23 cellular contexts compared by ENCODE assay signal in the genomic region with DNA sequence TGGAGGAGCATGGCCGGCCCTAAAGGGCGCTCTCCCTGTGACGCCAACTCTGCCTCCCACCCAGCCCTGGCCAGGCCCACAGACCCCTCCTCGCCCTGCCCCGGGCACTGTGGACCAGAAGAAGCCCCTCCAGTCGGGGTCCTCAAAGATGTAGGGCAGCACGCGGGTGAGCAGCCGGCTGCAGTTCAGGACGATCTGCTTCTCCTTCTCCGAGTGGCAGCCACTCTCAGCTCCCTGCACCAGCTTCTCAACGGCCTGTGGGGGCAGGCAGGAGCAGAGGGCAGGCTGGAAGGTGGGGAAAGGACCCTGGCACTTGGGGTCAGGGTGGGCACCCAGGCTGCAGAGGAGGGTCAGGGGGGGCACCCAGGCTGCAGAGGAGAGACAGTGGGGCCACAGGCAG. TPM values are rescaled to one million over a fixed set of nuclear protein-coding genes. Genes with fewer than 3 reads are reported as not detected.
DNase-seq lines count a peak whose midpoint lies in the region; ATAC-seq, FAIRE-seq and TF ChIP-seq lines count a peak whose summit lies in the region.
"Had no signal": no experiment of that assay in that cellular context is flagged by ENCODE, and none has a peak within 500 bp of the region (broad histone marks: within the 10 kb centered on the region; RNA-seq: fewer than 3 reads in every experiment).

No MANE protein-coding gene starts in this region.

- no peak overlapping the region for H3K27ac ChIP-seq in K562 (ENCODE audit: extremely low read depth, low read depth, low read length)
- H3K27ac ChIP-seq in neural progenitor cell, result no peak overlapping the region
- H3K27ac ChIP-seq: gastroesophageal sphincter, GM23248, prostate gland, spleen had no signal

- H3K4me3 ChIP-seq in K562, result no peak overlapping the region
- no peak overlapping the region for H3K4me3 ChIP-seq in neural progenitor cell
- H3K4me3 ChIP-seq: gastroesophageal sphincter, GM23248, lung, prostate gland, spleen had no signal

- intact Hi-C loops in K562 (cut with micrococcal nuclease), result loop anchor here (5.0 kb wide), 1 partner anchor 149 kb away; no protein-coding TSS in a partner anchor

- in situ Hi-C loops in K562 (cut with MboI), result loop anchor here (5.0 kb wide), 1 partner anchor 149 kb away; no protein-coding TSS in a partner anchor

- H3K79me2 ChIP-seq in K562 (ENCODE audit: control insufficient read depth, insufficient read depth, low read length), result no peaks in the 10 kb centered on the region
- H3K79me2 ChIP-seq in neural progenitor cell (ENCODE audit: low read depth), result no peaks in the 10 kb centered on the region

- H3K36me3 Mint-ChIP-seq in neural progenitor cell, result no peaks in the 10 kb centered on the region
- H3K36me3 Mint-ChIP-seq: naive thymus-derived CD4-positive, alpha-beta T cell; stimulated activated naive B cell treated with anti-CD40 and anti-IgM and Interleukin-4, amounts not matched to agents 10 μg/mL and 1 μg/mL and 100 μg/mL, for 72 hours had no signal

- H3K9me1 ChIP-seq in K562 (ENCODE audit: control insufficient read depth, insufficient read depth, low read length), result no peaks in the 10 kb centered on the region

- CTCF ChIA-PET in K562 (lab: Yijun Ruan, JAX; ENCODE audit: low intra/inter-chr PET ratio), result interaction anchor here (0.5 kb wide), 1 partner anchor 304 kb away, joined by 3 read pairs; no protein-coding TSS in a partner anchor

- H3K4me1 Mint-ChIP-seq in neural progenitor cell, result peaks cover 6% of the 10 kb centered on the region

- FAIRE-seq in K562 (lab: Jason Lieb, UNC), result no peak
- FAIRE-seq: colon, GM12891 had no signal

- no peak for TF ChIP-seq EP300 in K562 (IDR thresholded peaks at IDR 0.05; ENCODE audit: low read length)

- H3K9me3 Mint-ChIP-seq in neural progenitor cell, result no peaks in the 10 kb centered on the region
- H3K9me3 Mint-ChIP-seq: activated T-helper 2 cell treated with anti-CD3 and anti-CD28 coated beads, Interferon-gamma antibody, Interleukin-2, Interleukin-4, amounts not matched to agents 10 μg/mL and 5 μg/mL and 100 μg/mL, durations not matched to agents 14 hours and 24 hours and 36 hours; naive thymus-derived CD4-positive, alpha-beta T cell; stimulated activated naive B cell treated with anti-CD40 and anti-IgM and Interleukin-4, amounts not matched to agents 10 μg/mL and 1 μg/mL and 100 μg/mL, for 72 hours had no signal

- no peak overlapping the region for H3K4me3 Mint-ChIP-seq in neural progenitor cell
- H3K4me3 Mint-ChIP-seq: naive thymus-derived CD4-positive, alpha-beta T cell; stimulated activated naive B cell treated with anti-CD40 and anti-IgM and Interleukin-4, amounts not matched to agents 10 μg/mL and 1 μg/mL and 100 μg/mL, for 72 hours had no signal

- peak; percentile 39; the same call in 2 of the 3 replicates for TF ChIP-seq CTCF in GM12872 (IDR thresholded peaks at IDR 0.05; ENCODE audit: insufficient read depth, low read depth, low read length)
- TF ChIP-seq CTCF in K562 (IDR thresholded peaks at IDR 0.05 in 2 of 3, conservative IDR thresholded peaks at IDR 0.05 in 1 of 3; ENCODE audit: insufficient read depth in 2 of 3, low read depth in 1 of 3, low read length in 3 of 3), result peak in 2 of 3 experiments; percentile 33 to 38; a peak in 1 of 6 replicates
- peak; percentile 34 for TF ChIP-seq CTCF in neural progenitor cell (IDR thresholded peaks at IDR 0.05)

- no peaks in the 10 kb centered on the region for H4K20me1 ChIP-seq in K562 (replicated peaks; ENCODE audit: control insufficient read depth, insufficient read depth, low read length)
- no peaks in the 10 kb centered on the region for H4K20me1 ChIP-seq in neural progenitor cell (ENCODE audit: low read depth)

- H3K4me1 ChIP-seq in K562 (replicated peaks in 1 of 2; ENCODE audit: control insufficient read depth in 2 of 2, insufficient read depth in 2 of 2, low read length in 2 of 2) (peaks cover 10 to 43% of the 10 kb centered on the region in 2 experiments; a peak in 4 of 5 replicates), neural progenitor cell (no peaks in the 10 kb centered on the region)

- H3K27me3 ChIP-seq in K562 (ENCODE audit: control insufficient read depth in 2 of 2, insufficient read depth in 2 of 2, low read length in 2 of 2) (no peaks in the 10 kb centered on the region), neural progenitor cell (peaks cover 23% of the 10 kb centered on the region)

- no peak; a peak in 1 of 4 replicates for TF ChIP-seq RAD21 in K562 (CRISPR knock-in tag; conservative IDR thresholded peaks at IDR 0.05 in 1 of 2, IDR thresholded peaks at IDR 0.05 in 1 of 2)

- H2AFZ ChIP-seq in K562 (ENCODE audit: low read depth, low read length), result no peak overlapping the region
- H2AFZ ChIP-seq in neural progenitor cell (replicated peaks), result no peak overlapping the region
- H2AFZ ChIP-seq: GM23248 had no signal

- H3K4me2 ChIP-seq in K562 (ENCODE audit: insufficient read depth, low read length), result no peak overlapping the region
- H3K4me2 ChIP-seq in neural progenitor cell, result no peak overlapping the region

- peak; percentile 74 to 82 for DNase-seq in Kasumi-1 (lab: John Stamatoyannopoulos, UW)
- DNase-seq in K562 (ENCODE audit: extremely low read depth in 1 of 4, low spot score in 3 of 4), result no peak
- DNase-seq in neural progenitor cell (ENCODE audit: low spot score), result peak; percentile 35
- DNase-seq in activated naive CD4-positive, alpha-beta T cell (lab: John Stamatoyannopoulos, UW), result no peak
- DNase-seq in NAMALWA (ENCODE audit: low spot score), result no peak
- DNase-seq: GM23248; MM.1S; naive thymus-derived CD4-positive, alpha-beta T cell; spleen; stimulated activated naive B cell treated with anti-CD40 and anti-IgM and Interleukin-4, amounts not matched to agents 10 μg/mL and 1 μg/mL and 100 μg/mL, for 72 hours; T-helper 1 cell; trophoblast cell had no signal

- TF ChIP-seq POLR2A in K562 (conservative IDR thresholded peaks at IDR 0.05), result no peak

- H3K27me3 Mint-ChIP-seq in neural progenitor cell (ENCODE audit: insufficient read depth, low read depth), result peaks cover 23% of the 10 kb centered on the region

- H3F3A ChIP-seq in neural progenitor cell (ENCODE audit: low read depth), result no peaks in the 10 kb centered on the region

- WGBS in K562 (ENCODE audit: insufficient coverage, low coverage, missing lambda C conversion rate), result 44% methylated on average over 11 of the region's 12 CpGs

- no peak overlapping the region for H3K27ac Mint-ChIP-seq in neural progenitor cell
- H3K27ac Mint-ChIP-seq: activated T-helper 2 cell treated with anti-CD3 and anti-CD28 coated beads, Interferon-gamma antibody, Interleukin-2, Interleukin-4, amounts not matched to agents 10 μg/mL and 5 μg/mL and 100 μg/mL, durations not matched to agents 14 hours and 24 hours and 36 hours; naive thymus-derived CD4-positive, alpha-beta T cell; stimulated activated naive B cell treated with anti-CD40 and anti-IgM and Interleukin-4, amounts not matched to agents 10 μg/mL and 1 μg/mL and 100 μg/mL, for 72 hours had no signal

- BruUV-seq in K562 (replicated peaks; lab: Mats Ljungman, UMichigan), result no TSS peak

- peak overlapping the region in 1 of 2 experiments; percentile 50; a peak in 1 of 4 replicates for H3K9ac ChIP-seq in K562 (ENCODE audit: insufficient read depth in 1 of 2, low read depth in 2 of 2, low read length in 2 of 2)
- H3K9ac ChIP-seq in neural progenitor cell, result no peak overlapping the region
- H3K9ac ChIP-seq: GM23248 had no signal

- ATAC-seq in K562, result no peak
- ATAC-seq in GM18502 (IDR thresholded peaks at IDR 0.05; ENCODE audit: poor library complexity, unreplicated experiment), result no peak
- ATAC-seq: gastroesophageal sphincter; naive thymus-derived CD4-positive, alpha-beta T cell; stimulated activated naive B cell treated with anti-CD40 and anti-IgM and Interleukin-4, amounts not matched to agents 10 μg/mL and 1 μg/mL and 100 μg/mL, for 72 hours had no signal

- POLR2A ChIA-PET in K562 (lab: Yijun Ruan, JAX), result interaction anchor here (0.6 to 2.9 kb wide), 7 partner anchors 9 to 120 kb away, joined by 3 to 9 read pairs (median 6); a partner anchor contains a TSS

- no peaks in the 10 kb centered on the region for H3K36me3 ChIP-seq in K562 (ENCODE audit: control insufficient read depth, insufficient read depth, low read length)
- H3K36me3 ChIP-seq in neural progenitor cell, result no peaks in the 10 kb centered on the region
- H3K36me3 ChIP-seq: gastroesophageal sphincter, prostate gland had no signal

- no peaks in the 10 kb centered on the region for H3K9me3 ChIP-seq in K562 (replicated peaks; ENCODE audit: control insufficient read depth, insufficient read depth, low read depth, low read length)
- no peaks in the 10 kb centered on the region for H3K9me3 ChIP-seq in neural progenitor cell (ENCODE audit: low read depth)
- H3K9me3 ChIP-seq: gastroesophageal sphincter, prostate gland, spleen had no signal

RNA-seq across cellular contexts. Expression of a gene that starts 8.9 kb away (rescaled TPM):
- 1.1 and 7.8 TPM in 2 replicates for total RNA-seq in K562 (2011; cell fraction: chromatin; rRNA removed; ENCODE audit: low replicate concordance)
- 2.2 and 4.0 TPM in 2 replicates for total RNA-seq in K562 (2011; cell fraction: nucleolus; rRNA removed)
- 2.1 and 2.5 TPM in 2 replicates for total RNA-seq in K562 (2011; cell fraction: nucleoplasm; rRNA removed)
- 0.04 and 0.14 TPM in 2 replicates for total RNA-seq in K562 (2014; rRNA removed)
- 0.19 TPM in 1 of 2 replicates, not detected in the other for total RNA-seq in K562 (2014; rRNA removed; fragmentation: Illumina TruSeq; extraction: Trizol)
- total RNA-seq in K562 (2015; rRNA removed; fragmentation: Illumina TruSeq; extraction: Trizol), result 0.15 and 0.54 TPM in 2 replicates
- total RNA-seq in K562 (2021), result 0.91 and 1.2 TPM in 2 replicates
- polyA plus RNA-seq in K562 (2011; rRNA removed), result 0.53 and 1.4 TPM in 2 replicates
- 0.32 and 1.4 TPM in 2 replicates for polyA plus RNA-seq in K562 (2011; cell fraction: cytosol; rRNA removed)
- polyA plus RNA-seq in K562 (2011; cell fraction: nucleus; rRNA removed), result 7.9 and 8.7 TPM in 2 replicates
- 1.3 and 3.5 TPM in 2 replicates for polyA plus RNA-seq in K562 (2012)
- polyA plus RNA-seq in K562 (2014; fragmentation: Illumina TruSeq; extraction: Trizol), result 0.53 and 0.71 TPM in 2 replicates
- polyA plus RNA-seq in K562 (2014; fragmentation: Nextera tagmentation; extraction: Ambion mirVana), result under 1 TPM in 1 of 2 experiments, not detected in 1; 0.15 TPM
- 1.1 and 2.1 TPM in 2 replicates for polyA plus RNA-seq in K562 (2014; rRNA removed)
- 0.75 and 1.2 TPM in 2 replicates for polyA minus RNA-seq in K562 (2011; rRNA and poly(A)+ RNA removed)
- polyA minus RNA-seq in K562 (2011; cell fraction: cytosol; rRNA and poly(A)+ RNA removed), result 1.4 TPM in 1 of 2 replicates, not detected in the other
- polyA minus RNA-seq in K562 (2011; cell fraction: nucleus; rRNA and poly(A)+ RNA removed), result 1.6 and 1.7 TPM in 2 replicates
- total RNA-seq in neural progenitor cell (ENCODE audit: low replicate concordance), result 3.5 and 5.0 TPM in 2 replicates
- total RNA-seq: GM23248 had no signal
- polyA plus RNA-seq: GM23248 had no signal

RNA-seq across cellular contexts. Expression of a gene that starts 23.8 kb away (rescaled TPM):
- total RNA-seq in K562 (2011; cell fraction: chromatin; rRNA removed; ENCODE audit: low replicate concordance), result 1.3 and 5.0 TPM in 2 replicates
- 3.9 and 4.0 TPM in 2 replicates for total RNA-seq in K562 (2011; cell fraction: nucleolus; rRNA removed)
- 2.5 and 3.4 TPM in 2 replicates for total RNA-seq in K562 (2011; cell fraction: nucleoplasm; rRNA removed)
- total RNA-seq in K562 (2014; rRNA removed) (8.8 and 9.8 TPM in 2 replicates), K562 (2014; rRNA removed; fragmentation: Illumina TruSeq; extraction: Trizol) (2.0 and 2.7 TPM in 2 replicates), K562 (2015; rRNA removed; fragmentation: Illumina TruSeq; extraction: Trizol) (4.0 and 4.3 TPM in 2 replicates), K562 (2021) (15.5 and 16.0 TPM in 2 replicates), neural progenitor cell (ENCODE audit: low replicate concordance) (4.0 and 15.8 TPM in 2 replicates)
- polyA plus RNA-seq in K562 (2011; rRNA removed) (3.1 and 5.5 TPM in 2 replicates), K562 (2014; fragmentation: Illumina TruSeq; extraction: Trizol) (7.3 and 8.9 TPM in 2 replicates), K562 (2014; fragmentation: Nextera tagmentation; extraction: Ambion mirVana) (1 to 10 TPM; 5.3 to 8.2 TPM), K562 (2014; rRNA removed) (8.0 and 9.8 TPM in 2 replicates)
- 6.0 and 8.6 TPM in 2 replicates for polyA plus RNA-seq in K562 (2011; cell fraction: cytosol; rRNA removed)
- 6.9 and 7.8 TPM in 2 replicates for polyA plus RNA-seq in K562 (2011; cell fraction: nucleus; rRNA removed)
- 6.1 and 7.1 TPM in 2 replicates for polyA plus RNA-seq in K562 (2012)
- 1.8 and 2.2 TPM in 2 replicates for polyA minus RNA-seq in K562 (2011; rRNA and poly(A)+ RNA removed)
- 4.5 and 6.5 TPM in 2 replicates for polyA minus RNA-seq in K562 (2011; cell fraction: cytosol; rRNA and poly(A)+ RNA removed)
- 1.5 and 1.7 TPM in 2 replicates for polyA minus RNA-seq in K562 (2011; cell fraction: nucleus; rRNA and poly(A)+ RNA removed)
- polyA plus RNA-seq: naive thymus-derived CD4-positive, alpha-beta T cell had no signal

RNA-seq across cellular contexts. Expression of a gene that starts 28.0 kb away (rescaled TPM):
- not detected in 2 replicates for total RNA-seq in K562 (2011; cell fraction: chromatin; rRNA removed; ENCODE audit: low replicate concordance)
- not detected in 2 replicates for total RNA-seq in K562 (2011; cell fraction: nucleolus; rRNA removed)
- not detected in 2 replicates for total RNA-seq in K562 (2011; cell fraction: nucleoplasm; rRNA removed)
- total RNA-seq in K562 (2014; rRNA removed), result not detected in 2 replicates
- total RNA-seq in K562 (2014; rRNA removed; fragmentation: Illumina TruSeq; extraction: Trizol), result not detected in 2 replicates
- not detected in 2 replicates for total RNA-seq in K562 (2015; rRNA removed; fragmentation: Illumina TruSeq; extraction: Trizol)
- not detected in 2 replicates for total RNA-seq in K562 (2021)
- polyA plus RNA-seq in K562 (2011; rRNA removed), result not detected in 2 replicates
- polyA plus RNA-seq in K562 (2011; cell fraction: cytosol; rRNA removed), result not detected in 2 replicates
- not detected in 2 replicates for polyA plus RNA-seq in K562 (2011; cell fraction: nucleus; rRNA removed)
- polyA plus RNA-seq in K562 (2012), result not detected in 2 replicates
- polyA plus RNA-seq in K562 (2014; fragmentation: Illumina TruSeq; extraction: Trizol), result not detected in 2 replicates
- not detected for polyA plus RNA-seq in K562 (2014; fragmentation: Nextera tagmentation; extraction: Ambion mirVana)
- polyA plus RNA-seq in K562 (2014; rRNA removed), result not detected in 2 replicates
- not detected in 2 replicates for polyA minus RNA-seq in K562 (2011; rRNA and poly(A)+ RNA removed)
- polyA minus RNA-seq in K562 (2011; cell fraction: cytosol; rRNA and poly(A)+ RNA removed), result not detected in 2 replicates
- polyA minus RNA-seq in K562 (2011; cell fraction: nucleus; rRNA and poly(A)+ RNA removed), result not detected in 2 replicates
- total RNA-seq in neural progenitor cell (ENCODE audit: low replicate concordance), result not detected in 2 replicates
- total RNA-seq: activated CD8-positive, alpha-beta memory T cell treated with anti-CD3 and anti-CD28 coated beads for 36 hours; activated T-helper 2 cell treated with anti-CD3 and anti-CD28 coated beads, Interferon-gamma antibody, Interleukin-2, Interleukin-4, amounts not matched to agents 10 μg/mL and 5 μg/mL and 100 μg/mL, durations not matched to agents 14 hours and 24 hours and 36 hours; Daoy; GM23248; HT-29; lung; naive thymus-derived CD4-positive, alpha-beta T cell; prostate gland; spleen had no signal
- polyA plus RNA-seq: GM23248; lung; naive thymus-derived CD4-positive, alpha-beta T cell; spleen had no signal

RNA-seq across cellular contexts. Expression of a gene that starts 39.6 kb away (rescaled TPM):
- 0.40 and 0.51 TPM in 2 replicates for total RNA-seq in K562 (2011; cell fraction: chromatin; rRNA removed; ENCODE audit: low replicate concordance)
- total RNA-seq in K562 (2011; cell fraction: nucleolus; rRNA removed), result 0.17 and 0.26 TPM in 2 replicates
- total RNA-seq in K562 (2011; cell fraction: nucleoplasm; rRNA removed), result 0.46 TPM in 1 of 2 replicates, not detected in the other
- total RNA-seq in K562 (2014; rRNA removed), result not detected in 2 replicates
- total RNA-seq in K562 (2014; rRNA removed; fragmentation: Illumina TruSeq; extraction: Trizol), result 0.11 TPM in 1 of 2 replicates, not detected in the other
- total RNA-seq in K562 (2015; rRNA removed; fragmentation: Illumina TruSeq; extraction: Trizol), result 0.19 and 0.36 TPM in 2 replicates
- 0.18 and 0.27 TPM in 2 replicates for total RNA-seq in K562 (2021)
- 0.28 and 0.31 TPM in 2 replicates for polyA plus RNA-seq in K562 (2011; rRNA removed)
- 0.28 and 0.42 TPM in 2 replicates for polyA plus RNA-seq in K562 (2011; cell fraction: cytosol; rRNA removed)
- 1.1 and 1.2 TPM in 2 replicates for polyA plus RNA-seq in K562 (2011; cell fraction: nucleus; rRNA removed)
- 0.35 and 0.68 TPM in 2 replicates for polyA plus RNA-seq in K562 (2012)
- polyA plus RNA-seq in K562 (2014; fragmentation: Illumina TruSeq; extraction: Trizol), result 0.25 TPM in 1 of 2 replicates, not detected in the other
- polyA plus RNA-seq in K562 (2014; fragmentation: Nextera tagmentation; extraction: Ambion mirVana), result under 1 TPM; 0.04 to 0.06 TPM
- polyA plus RNA-seq in K562 (2014; rRNA removed), result 0.08 and 0.09 TPM in 2 replicates
- 0.09 TPM in 1 of 2 replicates, not detected in the other for polyA minus RNA-seq in K562 (2011; rRNA and poly(A)+ RNA removed)
- not detected in 2 replicates for polyA minus RNA-seq in K562 (2011; cell fraction: cytosol; rRNA and poly(A)+ RNA removed)
- 0.27 and 0.33 TPM in 2 replicates for polyA minus RNA-seq in K562 (2011; cell fraction: nucleus; rRNA and poly(A)+ RNA removed)
- not detected in 2 replicates for total RNA-seq in neural progenitor cell (ENCODE audit: low replicate concordance)
- total RNA-seq: activated CD8-positive, alpha-beta memory T cell treated with anti-CD3 and anti-CD28 coated beads for 36 hours; activated T-helper 2 cell treated with anti-CD3 and anti-CD28 coated beads, Interferon-gamma antibody, Interleukin-2, Interleukin-4, amounts not matched to agents 10 μg/mL and 5 μg/mL and 100 μg/mL, durations not matched to agents 14 hours and 24 hours and 36 hours; Daoy; gastroesophageal sphincter; GM23248; HT-29; lung; naive thymus-derived CD4-positive, alpha-beta T cell; spleen had no signal
- polyA plus RNA-seq: GM23248; lung; naive thymus-derived CD4-positive, alpha-beta T cell; spleen had no signal

RNA-seq across cellular contexts. Expression of a gene that starts 40.6 kb away (rescaled TPM):
- 2.8 and 9.8 TPM in 2 replicates for total RNA-seq in K562 (2011; cell fraction: chromatin; rRNA removed; ENCODE audit: low replicate concordance)
- 7.1 and 8.3 TPM in 2 replicates for total RNA-seq in K562 (2011; cell fraction: nucleolus; rRNA removed)
- 4.5 and 5.5 TPM in 2 replicates for total RNA-seq in K562 (2011; cell fraction: nucleoplasm; rRNA removed)
- 0.64 and 1.2 TPM in 2 replicates for total RNA-seq in K562 (2014; rRNA removed)
- total RNA-seq in K562 (2014; rRNA removed; fragmentation: Illumina TruSeq; extraction: Trizol), result 0.16 and 0.22 TPM in 2 replicates
- 0.43 and 0.53 TPM in 2 replicates for total RNA-seq in K562 (2015; rRNA removed; fragmentation: Illumina TruSeq; extraction: Trizol)
- total RNA-seq in K562 (2021), result 1.00 and 1.4 TPM in 2 replicates
- 0.57 and 0.77 TPM in 2 replicates for polyA plus RNA-seq in K562 (2011; rRNA removed)
- 0.65 and 1.9 TPM in 2 replicates for polyA plus RNA-seq in K562 (2011; cell fraction: cytosol; rRNA removed)
- 1.2 and 2.7 TPM in 2 replicates for polyA plus RNA-seq in K562 (2011; cell fraction: nucleus; rRNA removed)
- polyA plus RNA-seq in K562 (2012), result 1.5 and 2.1 TPM in 2 replicates
- polyA plus RNA-seq in K562 (2014; fragmentation: Illumina TruSeq; extraction: Trizol), result 0.42 and 0.71 TPM in 2 replicates
- not detected for polyA plus RNA-seq in K562 (2014; fragmentation: Nextera tagmentation; extraction: Ambion mirVana)
- 0.57 and 0.69 TPM in 2 replicates for polyA plus RNA-seq in K562 (2014; rRNA removed)
- polyA minus RNA-seq in K562 (2011; rRNA and poly(A)+ RNA removed), result 4.8 and 11.0 TPM in 2 replicates
- polyA minus RNA-seq in K562 (2011; cell fraction: cytosol; rRNA and poly(A)+ RNA removed), result 0.82 and 1.6 TPM in 2 replicates
- polyA minus RNA-seq in K562 (2011; cell fraction: nucleus; rRNA and poly(A)+ RNA removed), result 4.0 and 5.0 TPM in 2 replicates
- 0.25 TPM in 1 of 2 replicates, not detected in the other for total RNA-seq in neural progenitor cell (ENCODE audit: low replicate concordance)
- total RNA-seq: activated CD8-positive, alpha-beta memory T cell treated with anti-CD3 and anti-CD28 coated beads for 36 hours; activated T-helper 2 cell treated with anti-CD3 and anti-CD28 coated beads, Interferon-gamma antibody, Interleukin-2, Interleukin-4, amounts not matched to agents 10 μg/mL and 5 μg/mL and 100 μg/mL, durations not matched to agents 14 hours and 24 hours and 36 hours; Daoy; gastroesophageal sphincter; GM23248; HT-29; lung; naive thymus-derived CD4-positive, alpha-beta T cell; spleen had no signal
- polyA plus RNA-seq: GM23248; naive thymus-derived CD4-positive, alpha-beta T cell; spleen had no signal

Comparison
In these comparisons a context has a peak if more than half of its experiments do, and no peak if none do; other contexts are left out.
1. DNase-seq: peak in Kasumi-1 (2 of 2) and neural progenitor cell (single experiment); none in K562 (0 of 4), activated naive CD4-positive, alpha-beta T cell (0 of 4) and NAMALWA (single experiment).
2. Peak in every context shown above with its lines, with median percentiles within 50 percentile points of each other: CTCF ChIP-seq.